Comparison of ENCODE assay signal across 2 cellular contexts in the genomic region with DNA sequence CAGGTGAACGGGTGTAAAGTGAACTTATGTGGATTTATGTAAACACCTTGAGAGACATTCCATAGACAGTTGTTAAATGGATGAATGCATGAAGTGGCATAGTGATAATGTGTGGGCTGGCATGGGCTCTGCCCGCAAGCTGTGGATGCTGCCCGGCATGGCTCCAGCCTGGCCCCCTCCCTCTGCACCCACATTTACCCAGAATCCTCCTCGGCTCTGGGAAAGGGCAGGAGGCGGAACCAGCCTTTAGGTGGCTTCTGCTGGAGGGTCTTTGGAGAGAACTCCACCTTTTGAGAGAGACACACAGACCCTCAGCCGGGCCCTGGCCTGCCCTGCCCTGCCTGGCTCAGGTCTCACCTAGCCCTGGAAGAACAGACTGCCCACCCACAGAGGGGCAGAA.
TF ChIP-seq lines count a peak whose summit lies in the region.

No MANE protein-coding gene starts in this region.

TF ChIP-seq in SK-N-SH treated with all-trans-retinoic acid at 6 μM for 48 hours, 23 proteins besides CTCF, POLR2A, EP300 and RAD21:
- no peak for TF ChIP-seq PPARA (CRISPR knock-in tag; IDR thresholded peaks at IDR 0.05; ENCODE audit: borderline replicate concordance)
- no peak for TF ChIP-seq ARNTL (CRISPR knock-in tag; IDR thresholded peaks at IDR 0.05; ENCODE audit: borderline replicate concordance, low read depth)
- no peak for TF ChIP-seq ZNF70 (CRISPR knock-in tag; IDR thresholded peaks at IDR 0.05)
- TF ChIP-seq, protein P1, sequence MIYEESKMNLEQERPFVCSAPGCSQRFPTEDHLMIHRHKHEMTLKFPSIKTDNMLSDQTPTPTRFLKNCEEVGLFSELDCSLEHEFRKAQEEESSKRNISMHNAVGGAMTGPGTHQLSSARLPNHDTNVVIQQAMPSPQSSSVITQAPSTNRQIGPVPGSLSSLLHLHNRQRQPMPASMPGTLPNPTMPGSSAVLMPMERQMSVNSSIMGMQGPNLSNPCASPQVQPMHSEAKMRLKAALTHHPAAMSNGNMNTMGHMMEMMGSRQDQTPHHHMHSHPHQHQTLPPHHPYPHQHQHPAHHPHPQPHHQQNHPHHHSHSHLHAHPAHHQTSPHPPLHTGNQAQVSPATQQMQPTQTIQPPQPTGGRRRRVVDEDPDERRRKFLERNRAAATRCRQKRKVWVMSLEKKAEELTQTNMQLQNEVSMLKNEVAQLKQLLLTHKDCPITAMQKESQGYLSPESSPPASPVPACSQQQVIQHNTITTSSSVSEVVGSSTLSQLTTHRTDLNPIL (CRISPR knock-in tag; IDR thresholded peaks at IDR 0.05; ENCODE audit: low read depth), result no peak
- no peak for TF ChIP-seq ZFP30 (CRISPR knock-in tag; IDR thresholded peaks at IDR 0.05)
- no peak for TF ChIP-seq SNAI2 (CRISPR knock-in tag; IDR thresholded peaks at IDR 0.05)
- TF ChIP-seq, protein P2, sequence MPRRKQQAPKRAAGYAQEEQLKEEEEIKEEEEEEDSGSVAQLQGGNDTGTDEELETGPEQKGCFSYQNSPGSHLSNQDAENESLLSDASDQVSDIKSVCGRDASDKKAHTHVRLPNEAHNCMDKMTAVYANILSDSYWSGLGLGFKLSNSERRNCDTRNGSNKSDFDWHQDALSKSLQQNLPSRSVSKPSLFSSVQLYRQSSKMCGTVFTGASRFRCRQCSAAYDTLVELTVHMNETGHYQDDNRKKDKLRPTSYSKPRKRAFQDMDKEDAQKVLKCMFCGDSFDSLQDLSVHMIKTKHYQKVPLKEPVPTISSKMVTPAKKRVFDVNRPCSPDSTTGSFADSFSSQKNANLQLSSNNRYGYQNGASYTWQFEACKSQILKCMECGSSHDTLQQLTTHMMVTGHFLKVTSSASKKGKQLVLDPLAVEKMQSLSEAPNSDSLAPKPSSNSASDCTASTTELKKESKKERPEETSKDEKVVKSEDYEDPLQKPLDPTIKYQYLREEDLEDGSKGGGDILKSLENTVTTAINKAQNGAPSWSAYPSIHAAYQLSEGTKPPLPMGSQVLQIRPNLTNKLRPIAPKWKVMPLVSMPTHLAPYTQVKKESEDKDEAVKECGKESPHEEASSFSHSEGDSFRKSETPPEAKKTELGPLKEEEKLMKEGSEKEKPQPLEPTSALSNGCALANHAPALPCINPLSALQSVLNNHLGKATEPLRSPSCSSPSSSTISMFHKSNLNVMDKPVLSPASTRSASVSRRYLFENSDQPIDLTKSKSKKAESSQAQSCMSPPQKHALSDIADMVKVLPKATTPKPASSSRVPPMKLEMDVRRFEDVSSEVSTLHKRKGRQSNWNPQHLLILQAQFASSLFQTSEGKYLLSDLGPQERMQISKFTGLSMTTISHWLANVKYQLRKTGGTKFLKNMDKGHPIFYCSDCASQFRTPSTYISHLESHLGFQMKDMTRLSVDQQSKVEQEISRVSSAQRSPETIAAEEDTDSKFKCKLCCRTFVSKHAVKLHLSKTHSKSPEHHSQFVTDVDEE (CRISPR knock-in tag; IDR thresholded peaks at IDR 0.05), result no peak
- no peak for TF ChIP-seq GLIS3 (CRISPR knock-in tag; IDR thresholded peaks at IDR 0.05)
- no peak for TF ChIP-seq OSR1 (CRISPR knock-in tag; IDR thresholded peaks at IDR 0.05)
- TF ChIP-seq TCF4 (CRISPR knock-in tag; IDR thresholded peaks at IDR 0.05; ENCODE audit: borderline replicate concordance), result no peak
- TF ChIP-seq ZFP3 (CRISPR knock-in tag; IDR thresholded peaks at IDR 0.05), result no peak
- no peak for TF ChIP-seq ZNF565 (CRISPR knock-in tag; conservative IDR thresholded peaks at IDR 0.05; ENCODE audit: low read depth)
- TF ChIP-seq ZNF8 (CRISPR knock-in tag; IDR thresholded peaks at IDR 0.05), result no peak
- TF ChIP-seq, protein P3, sequence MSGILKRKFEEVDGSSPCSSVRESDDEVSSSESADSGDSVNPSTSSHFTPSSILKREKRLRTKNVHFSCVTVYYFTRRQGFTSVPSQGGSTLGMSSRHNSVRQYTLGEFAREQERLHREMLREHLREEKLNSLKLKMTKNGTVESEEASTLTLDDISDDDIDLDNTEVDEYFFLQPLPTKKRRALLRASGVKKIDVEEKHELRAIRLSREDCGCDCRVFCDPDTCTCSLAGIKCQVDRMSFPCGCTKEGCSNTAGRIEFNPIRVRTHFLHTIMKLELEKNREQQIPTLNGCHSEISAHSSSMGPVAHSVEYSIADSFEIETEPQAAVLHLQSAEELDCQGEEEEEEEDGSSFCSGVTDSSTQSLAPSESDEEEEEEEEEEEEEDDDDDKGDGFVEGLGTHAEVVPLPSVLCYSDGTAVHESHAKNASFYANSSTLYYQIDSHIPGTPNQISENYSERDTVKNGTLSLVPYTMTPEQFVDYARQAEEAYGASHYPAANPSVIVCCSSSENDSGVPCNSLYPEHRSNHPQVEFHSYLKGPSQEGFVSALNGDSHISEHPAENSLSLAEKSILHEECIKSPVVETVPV (CRISPR knock-in tag; IDR thresholded peaks at IDR 0.05), result no peak
- no peak for TF ChIP-seq ZC3H10 (CRISPR knock-in tag; IDR thresholded peaks at IDR 0.05)
- TF ChIP-seq BACH2 (CRISPR knock-in tag; IDR thresholded peaks at IDR 0.05; ENCODE audit: borderline replicate concordance), result no peak

TF ChIP-seq in SK-N-SH, 30 proteins besides CTCF, POLR2A, EP300 and RAD21:
- TF ChIP-seq MEF2A (IDR thresholded peaks at IDR 0.05; ENCODE audit: borderline replicate concordance, low read depth), result no peak
- no peak for TF ChIP-seq GABPA (IDR thresholded peaks at IDR 0.05; ENCODE audit: low read depth)
- TF ChIP-seq, protein P4, sequence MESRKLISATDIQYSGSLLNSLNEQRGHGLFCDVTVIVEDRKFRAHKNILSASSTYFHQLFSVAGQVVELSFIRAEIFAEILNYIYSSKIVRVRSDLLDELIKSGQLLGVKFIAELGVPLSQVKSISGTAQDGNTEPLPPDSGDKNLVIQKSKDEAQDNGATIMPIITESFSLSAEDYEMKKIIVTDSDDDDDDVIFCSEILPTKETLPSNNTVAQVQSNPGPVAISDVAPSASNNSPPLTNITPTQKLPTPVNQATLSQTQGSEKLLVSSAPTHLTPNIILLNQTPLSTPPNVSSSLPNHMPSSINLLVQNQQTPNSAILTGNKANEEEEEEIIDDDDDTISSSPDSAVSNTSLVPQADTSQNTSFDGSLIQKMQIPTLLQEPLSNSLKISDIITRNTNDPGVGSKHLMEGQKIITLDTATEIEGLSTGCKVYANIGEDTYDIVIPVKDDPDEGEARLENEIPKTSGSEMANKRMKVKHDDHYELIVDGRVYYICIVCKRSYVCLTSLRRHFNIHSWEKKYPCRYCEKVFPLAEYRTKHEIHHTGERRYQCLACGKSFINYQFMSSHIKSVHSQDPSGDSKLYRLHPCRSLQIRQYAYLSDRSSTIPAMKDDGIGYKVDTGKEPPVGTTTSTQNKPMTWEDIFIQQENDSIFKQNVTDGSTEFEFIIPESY (IDR thresholded peaks at IDR 0.05; ENCODE audit: borderline replicate concordance, low read depth), result no peak
- no peak for TF ChIP-seq NFIC (IDR thresholded peaks at IDR 0.05; ENCODE audit: borderline replicate concordance)
- no peak for TF ChIP-seq NRF1 (IDR thresholded peaks at IDR 0.05; ENCODE audit: low read depth, low read length)
- TF ChIP-seq MXI1 (IDR thresholded peaks at IDR 0.05; ENCODE audit: low read depth, low read length), result no peak
